In genomic region chr17:76546556-76547182, GRCh38 we compare ENCODE assay signal across 10 cellular contexts. TPM values are rescaled to one million over a fixed set of nuclear protein-coding genes. Genes with fewer than 3 reads are reported as not detected.
A peak's percentile ranks its signal among the peaks of the same experiment; 100 is the strongest.
DNase-seq lines count a peak whose midpoint lies in the region; ATAC-seq and TF ChIP-seq lines count a peak whose summit lies in the region.
"Had no signal": no experiment of that assay in that cellular context is flagged by ENCODE, and none has a peak within 500 bp of the region (broad histone marks: within the 10 kb centered on the region; RNA-seq: fewer than 3 reads in every experiment).

No MANE protein-coding gene starts in this region.

- DNase-seq in BE2C (no peak), chondrocyte (ENCODE audit: low spot score) (peak; percentile 65), amygdala (lab: John Stamatoyannopoulos, UW) (no peak)
- DNase-seq in stimulated activated CD4-positive, alpha-beta T cell treated with anti-CD3 and anti-CD28 coated beads, Interleukin-4, amount 100 ng/mL, for 1 hour: no peak

- H3K9ac ChIP-seq in Loucy (ENCODE audit: low read depth, low read length, poor library complexity, severe bottlenecking): peak overlapping the region; percentile 69

- H3K27me3 Mint-ChIP-seq in chondrocyte (ENCODE audit: low read depth) (no peaks in the 10 kb centered on the region), nephron (ENCODE audit: low read depth) (peaks cover 11% of the 10 kb centered on the region)

- peak overlapping the region; percentile 75 for H3K4me2 ChIP-seq in Loucy (ENCODE audit: low read depth, low read length, poor library complexity, severe bottlenecking)

- H3K4me1 Mint-ChIP-seq in chondrocyte (ENCODE audit: low read depth) (peaks cover 13% of the 10 kb centered on the region), nephron (peaks cover 38% of the 10 kb centered on the region)

- peaks cover 39% of the 10 kb centered on the region for H3K36me3 ChIP-seq in BE2C
- no peaks in the 10 kb centered on the region for H3K36me3 ChIP-seq in Loucy (ENCODE audit: insufficient read depth, low read length)

- peaks cover 13% of the 10 kb centered on the region; the same call in 1 of the 2 replicates for H3K79me2 ChIP-seq in Loucy (ENCODE audit: insufficient read depth, low read length)

- no peak overlapping the region for H3K27ac Mint-ChIP-seq in chondrocyte (ENCODE audit: unreplicated experiment)
- H3K27ac Mint-ChIP-seq in nephron: peak overlapping the region; percentile 42 to 79 (median 50)
- H3K27ac Mint-ChIP-seq: activated naive CD4-positive, alpha-beta T cell treated with anti-CD3 and anti-CD28 coated beads for 36 hours; WTC11 had no signal

- H3K4me1 ChIP-seq in BE2C (peaks cover 26% of the 10 kb centered on the region), Loucy (ENCODE audit: insufficient read depth, low read length, poor library complexity, severe bottlenecking) (peaks cover 74% of the 10 kb centered on the region)

- peak overlapping the region; percentile 78 for H3K4me3 ChIP-seq in BE2C (ENCODE audit: low read depth, low read length)
- H3K4me3 ChIP-seq in Loucy (ENCODE audit: low read length, poor library complexity, severe bottlenecking): peak overlapping the region; percentile 56

- no peaks in the 10 kb centered on the region for H3K9me2 ChIP-seq in Loucy (replicated peaks; ENCODE audit: low read depth, low read length)

- H3K9me3 ChIP-seq in BE2C (no peaks in the 10 kb centered on the region), Loucy (ENCODE audit: insufficient read depth, low read depth, low read length) (no peaks in the 10 kb centered on the region)

- no peaks in the 10 kb centered on the region for H4K20me1 ChIP-seq in Loucy (ENCODE audit: insufficient read depth, low read length, poor library complexity, severe bottlenecking)

- TF ChIP-seq CTCF in BE2C (IDR thresholded peaks at IDR 0.05; ENCODE audit: low read depth, low read length) (no peak), Loucy (conservative IDR thresholded peaks at IDR 0.05; ENCODE audit: low read length) (no peak), chondrocyte (IDR thresholded peaks at IDR 0.05) (no peak), nephron (IDR thresholded peaks at IDR 0.05; ENCODE audit: unreplicated experiment in 3 of 3) (no peak)

- H3K27me3 ChIP-seq in BE2C: no peaks in the 10 kb centered on the region
- H3K27me3 ChIP-seq in Loucy (ENCODE audit: insufficient read depth, low read length, poor library complexity, severe bottlenecking): no peaks in the 10 kb centered on the region

- H2AFZ ChIP-seq in Loucy (ENCODE audit: low read length): no peak overlapping the region

- H3K36me3 Mint-ChIP-seq in chondrocyte (ENCODE audit: low read depth) (no peaks in the 10 kb centered on the region), nephron (ENCODE audit: low read depth) (no peaks in the 10 kb centered on the region)
- H3K36me3 Mint-ChIP-seq: WTC11 had no signal

- ATAC-seq in GM21367 (IDR thresholded peaks at IDR 0.05; ENCODE audit: unreplicated experiment) (no peak), HG03565 (IDR thresholded peaks at IDR 0.05; ENCODE audit: unreplicated experiment) (no peak)

- H3K4me3 Mint-ChIP-seq in chondrocyte (ENCODE audit: unreplicated experiment) (no peak overlapping the region), nephron (peak overlapping the region in 2 of 3 experiments; percentile 32 to 38)
- H3K4me3 Mint-ChIP-seq: activated naive CD4-positive, alpha-beta T cell treated with anti-CD3 and anti-CD28 coated beads for 36 hours; WTC11 had no signal

- peaks cover 2% of the 10 kb centered on the region; the same call in 1 of the 2 replicates for H3F3A ChIP-seq in Loucy (ENCODE audit: low read depth)

- no peaks in the 10 kb centered on the region for H3K9me3 Mint-ChIP-seq in chondrocyte (ENCODE audit: low read depth)
- no peaks in the 10 kb centered on the region for H3K9me3 Mint-ChIP-seq in nephron
- H3K9me3 Mint-ChIP-seq: activated naive CD4-positive, alpha-beta T cell treated with anti-CD3 and anti-CD28 coated beads for 36 hours; WTC11 had no signal

RNA-seq across cellular contexts. Expression of gene PRCD, which starts 6.8 kb away (rescaled TPM):
- polyA plus RNA-seq in BE2C (2012; ENCODE audit: insufficient read depth, insufficient read length, low read depth): 44.2 TPM
- 0.55 to 1.0 TPM (median 0.92 TPM) in 3 replicates for total RNA-seq in chondrocyte
- total RNA-seq: activated naive CD4-positive, alpha-beta T cell treated with anti-CD3 and anti-CD28 coated beads for 36 hours had no signal

RNA-seq across cellular contexts. Expression of gene CYGB, which starts 9.2 kb away (rescaled TPM):
- polyA plus RNA-seq in BE2C (2012; ENCODE audit: insufficient read depth, insufficient read length, low read depth): 160 TPM
- total RNA-seq in chondrocyte: 0.48 to 5.4 TPM (median 4.6 TPM) in 3 replicates
- total RNA-seq: activated naive CD4-positive, alpha-beta T cell treated with anti-CD3 and anti-CD28 coated beads for 36 hours had no signal

RNA-seq across cellular contexts. Expression of gene ST6GALNAC2, which starts 39.0 kb away (rescaled TPM):
- not detected for polyA plus RNA-seq in BE2C (2012; ENCODE audit: insufficient read depth, insufficient read length, low read depth)
- total RNA-seq in chondrocyte: 1.5 to 3.0 TPM (median 2.8 TPM) in 3 replicates
- total RNA-seq: activated naive CD4-positive, alpha-beta T cell treated with anti-CD3 and anti-CD28 coated beads for 36 hours; WTC11 had no signal

RNA-seq across cellular contexts. Expression of gene RHBDF2, which starts 45.4 kb away (rescaled TPM):
- 4.0 TPM for polyA plus RNA-seq in BE2C (2012; ENCODE audit: insufficient read depth, insufficient read length, low read depth)
- total RNA-seq in chondrocyte: 4.7 to 5.4 TPM (median 4.9 TPM) in 3 replicates
